ENCODE assay signal across 16 cellular contexts in genomic region chr10:31739146-31739545, GRCh38.
"Had no signal": no experiment of that assay in that cellular context is flagged by ENCODE, and none has a peak within 500 bp of the region (broad histone marks: within the 10 kb centered on the region; RNA-seq: fewer than 3 reads in every experiment).

No MANE protein-coding gene starts in this region.

- H3K27me3 ChIP-seq: body of pancreas, neural progenitor cell, ovary, right lobe of liver, upper lobe of right lung had no signal

- H3K27ac ChIP-seq: body of pancreas, neural progenitor cell, ovary, right lobe of liver, upper lobe of right lung had no signal

- H2AFZ ChIP-seq: neural progenitor cell had no signal

- H3K4me1 Mint-ChIP-seq: neural progenitor cell had no signal

- H3K4me3 Mint-ChIP-seq: activated naive CD4-positive, alpha-beta T cell treated with anti-CD3 and anti-CD28 coated beads, Interleukin-2, amount 50 U/mL, for 24 hours; neural progenitor cell; T-helper 1 cell treated with Interleukin-12 subunit alpha and Interleukin-12 subunit beta and Interleukin-4 antibody, amounts not matched to agents 30 μg/mL and 1 μg/mL, for 36 hours had no signal

- H3K4me2 ChIP-seq: neural progenitor cell had no signal

- H3K27ac Mint-ChIP-seq: activated naive CD4-positive, alpha-beta T cell treated with anti-CD3 and anti-CD28 coated beads, Interleukin-2, amount 50 U/mL, for 24 hours; neural progenitor cell; T-helper 1 cell treated with Interleukin-12 subunit alpha and Interleukin-12 subunit beta and Interleukin-4 antibody, amounts not matched to agents 30 μg/mL and 1 μg/mL, for 36 hours had no signal

- H3K36me3 ChIP-seq: neural progenitor cell, ovary, right lobe of liver, upper lobe of right lung had no signal

- DNase-seq: activated CD4-positive, alpha-beta T cell treated with anti-CD3 and anti-CD28 coated beads, Interleukin-2, amount 50 U/mL, for 1 hour; activated gamma-delta T cell; body of pancreas; central memory CD4-positive, alpha-beta T cell; erythroblast; kidney; midbrain; ovary; right lobe of liver; stimulated activated naive CD4-positive, alpha-beta T cell; upper lobe of right lung had no signal

- H3K4me3 ChIP-seq: body of pancreas, coronary artery, neural progenitor cell, ovary, right lobe of liver, upper lobe of right lung had no signal

- H3K9me3 Mint-ChIP-seq: activated naive CD4-positive, alpha-beta T cell treated with anti-CD3 and anti-CD28 coated beads, Interleukin-2, amount 50 U/mL, for 24 hours had no signal

- H3K9ac ChIP-seq: neural progenitor cell had no signal

- H3K9me3 ChIP-seq: body of pancreas, ovary, right lobe of liver, upper lobe of right lung had no signal

- H3K4me1 ChIP-seq: body of pancreas, right lobe of liver, upper lobe of right lung had no signal

- ATAC-seq: body of pancreas, left lobe of liver, upper lobe of right lung had no signal
